Comparison of ENCODE assay signal across 9 cellular contexts in the genomic region with DNA sequence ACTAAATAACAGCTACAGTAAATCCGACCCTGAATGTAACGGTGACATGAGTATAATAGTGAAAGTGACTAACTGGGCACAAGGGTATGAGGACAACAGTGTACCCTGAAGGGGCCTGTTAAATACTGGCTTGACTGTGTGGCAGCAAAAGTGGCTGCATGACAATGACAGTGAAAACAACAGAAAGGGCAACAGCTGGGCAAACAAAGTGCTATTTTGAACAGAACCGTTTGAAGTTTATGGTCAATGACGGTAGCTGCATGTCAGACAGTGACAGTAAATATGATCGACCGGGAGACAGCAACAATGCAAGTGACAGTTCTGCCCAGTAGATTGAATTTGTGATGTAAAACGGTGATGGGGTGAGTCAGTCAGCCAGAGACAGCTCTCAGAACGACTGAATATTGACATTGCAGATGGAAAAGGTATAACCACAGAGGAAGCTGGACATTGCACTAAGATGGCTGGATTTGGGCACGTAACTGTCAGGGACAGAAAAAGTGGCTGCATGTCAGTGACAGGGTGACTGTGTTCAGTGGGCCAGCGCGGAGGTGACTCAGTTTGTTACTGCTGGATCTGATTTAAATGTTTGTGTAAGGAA. TPM values are rescaled to one million over a fixed set of nuclear protein-coding genes. Genes with fewer than 3 reads are reported as not detected.
DNase-seq lines count a peak whose midpoint lies in the region; ATAC-seq and TF ChIP-seq lines count a peak whose summit lies in the region.
"Had no signal": no experiment of that assay in that cellular context is flagged by ENCODE, and none has a peak within 500 bp of the region (broad histone marks: within the 10 kb centered on the region; RNA-seq: fewer than 3 reads in every experiment).

No MANE protein-coding gene starts in this region.

- intact Hi-C loops in heart left ventricle (cut with DNase I): loop anchor here in 2 of 10 donors (5.0 kb wide), 2 partner anchors 42 to 52 kb away; no protein-coding TSS in a partner anchor
- intact Hi-C loops in Right ventricle myocardium superior (cut with DNase I): no loop called here

- TF ChIP-seq CTCF in heart left ventricle (IDR thresholded peaks at IDR 0.05) (no peak), Peyer's patch (IDR thresholded peaks at IDR 0.05) (no peak), gastroesophageal sphincter (IDR thresholded peaks at IDR 0.05) (no peak)

- WGBS in heart left ventricle, 4 donors: 78 to 83% (median 82%) methylated on average over 11 of the region's 11 CpGs
- 66 to 76% methylated on average over 10 to 11 of the region's 11 CpGs for WGBS in gastroesophageal sphincter (ENCODE audit: low coverage in 1 of 2), 2 donors

- H3K9me3 ChIP-seq in heart left ventricle (no peaks in the 10 kb centered on the region), Peyer's patch (no peaks in the 10 kb centered on the region), gastroesophageal sphincter (no peaks in the 10 kb centered on the region)

- H3K4me1 ChIP-seq in heart left ventricle: peaks cover 0 to 51% (median 33%) of the 10 kb centered on the region in 12 donors
- peaks cover 0 to 13% (median 2%) of the 10 kb centered on the region in 4 donors for H3K4me1 ChIP-seq in Peyer's patch
- peaks cover 0 to 44% (median 12%) of the 10 kb centered on the region in 3 donors for H3K4me1 ChIP-seq in gastroesophageal sphincter

- H3K27ac ChIP-seq in heart left ventricle (peak overlapping the region in 7 of 12 donors; percentile 7 to 99 (median 97)), Peyer's patch (peak overlapping the region in 3 of 4 donors; percentile 90 to 96 (median 95)), gastroesophageal sphincter (peak overlapping the region in 3 of 4 donors; percentile 93 to 98 (median 97)), temporal lobe (ENCODE audit: low read depth, low read length) (peak overlapping the region; percentile 93)

- TF ChIP-seq POLR2A in heart left ventricle (IDR thresholded peaks at IDR 0.05): no peak
- TF ChIP-seq POLR2A in Peyer's patch (IDR thresholded peaks at IDR 0.05): no peak
- TF ChIP-seq POLR2A in gastroesophageal sphincter (IDR thresholded peaks at IDR 0.05): no peak

- no peak for DNase-seq in heart left ventricle
- no peak for DNase-seq in Right ventricle myocardium superior
- no peak for DNase-seq in Peyer's patch
- no peak for DNase-seq in stimulated activated CD4-positive, alpha-beta T cell treated with anti-CD3 and anti-CD28 coated beads, Interleukin-4, amount 100 ng/mL, for 4 hours
- DNase-seq: activated CD8-positive, alpha-beta memory T cell treated with anti-CD3 and anti-CD28 coated beads for 24 hours had no signal

- H3K36me3 ChIP-seq in heart left ventricle (no peaks in the 10 kb centered on the region), Peyer's patch (no peaks in the 10 kb centered on the region), gastroesophageal sphincter (no peaks in the 10 kb centered on the region)

- TF ChIP-seq EP300 in gastroesophageal sphincter (IDR thresholded peaks at IDR 0.05): no peak

- H3K27me3 ChIP-seq in heart left ventricle (no peaks in the 10 kb centered on the region), Peyer's patch (no peaks in the 10 kb centered on the region), gastroesophageal sphincter (no peaks in the 10 kb centered on the region)

- ATAC-seq in heart left ventricle: no peak
- ATAC-seq in Right ventricle myocardium superior (ENCODE audit: poor library complexity): no peak
- ATAC-seq in gastroesophageal sphincter: no peak
- no peak for ATAC-seq in GM21515 (IDR thresholded peaks at IDR 0.05; ENCODE audit: unreplicated experiment)
- no peak for ATAC-seq in HG03135 (IDR thresholded peaks at IDR 0.05; ENCODE audit: unreplicated experiment)

- H3K4me3 ChIP-seq in heart left ventricle: no peak overlapping the region
- H3K4me3 ChIP-seq in Peyer's patch: no peak overlapping the region
- H3K4me3 ChIP-seq in gastroesophageal sphincter: no peak overlapping the region

RNA-seq across cellular contexts. Expression of gene ZBTB40, which starts 1.1 kb away (rescaled TPM):
- 10 to 100 TPM in 8 of 9 donors, 1 to 10 TPM in 1; 9.7 to 17.7 (median 15.2) TPM for total RNA-seq in heart left ventricle
- 1 to 10 TPM; 4.6 to 7.4 TPM for polyA plus RNA-seq in heart left ventricle
- total RNA-seq in Right ventricle myocardium superior: 15.0 TPM
- total RNA-seq in Peyer's patch: 10 to 100 TPM; 25.7 to 38.0 (median 32.5) TPM
- 10 to 100 TPM; 13.8 to 28.2 (median 18.4) TPM for total RNA-seq in gastroesophageal sphincter
- total RNA-seq in temporal lobe: 11.6 TPM
